Comparison of ENCODE assay signal across 1 cellular context in genomic region chr2:62704654-62705006, GRCh38.
TF ChIP-seq lines count a peak whose summit lies in the region.

No MANE protein-coding gene starts in this region.

TF ChIP-seq in GM12878, 131 proteins besides CTCF, POLR2A, EP300 and RAD21 (continued from another document):
- TF ChIP-seq BCLAF1 (IDR thresholded peaks at IDR 0.05) (no peak), IKZF1 (conservative IDR thresholded peaks at IDR 0.05) (no peak), NFXL1 (IDR thresholded peaks at IDR 0.05; ENCODE audit: borderline replicate concordance) (no peak), ELK1 (IDR thresholded peaks at IDR 0.05; ENCODE audit: low read depth, low read length) (no peak), ZBED1 (IDR thresholded peaks at IDR 0.05; ENCODE audit: borderline replicate concordance) (no peak), MLLT1 (IDR thresholded peaks at IDR 0.05) (no peak), HSF1 (IDR thresholded peaks at IDR 0.05; ENCODE audit: low read depth, low read length) (no peak), MTA3 (IDR thresholded peaks at IDR 0.05; ENCODE audit: borderline replicate concordance, low read length) (no peak), NR2C1 (IDR thresholded peaks at IDR 0.05) (no peak), IRF4 (IDR thresholded peaks at IDR 0.05; ENCODE audit: low read depth, low read length) (no peak), ZBTB11 (CRISPR knock-in tag; IDR thresholded peaks at IDR 0.05) (no peak), JUNB (IDR thresholded peaks at IDR 0.05) (no peak), ZNF217 (IDR thresholded peaks at IDR 0.05) (no peak)
